Comparison of ENCODE assay signal across 15 cellular contexts in the genomic region with DNA sequence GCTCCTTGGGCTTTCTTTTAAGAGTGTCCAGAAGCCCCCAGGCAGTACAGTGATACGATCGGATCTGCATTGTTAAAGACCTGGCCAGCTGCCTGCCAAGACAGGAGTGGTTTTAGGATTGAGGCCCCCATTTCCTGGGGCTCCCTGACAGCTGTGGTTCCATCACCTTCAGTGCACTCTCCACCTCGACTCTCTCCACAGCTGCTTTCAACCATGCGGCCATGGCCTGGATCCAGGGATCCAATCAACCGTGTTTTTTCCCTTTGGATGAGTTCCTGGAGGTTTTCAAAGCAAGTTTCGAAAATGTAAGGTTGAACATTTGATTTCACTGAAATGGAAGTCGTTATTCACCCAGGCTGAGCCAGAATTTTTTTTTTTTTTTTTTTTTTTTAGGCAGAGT.
DNase-seq lines count a peak whose midpoint lies in the region; TF ChIP-seq lines count a peak whose summit lies in the region.
"Had no signal": no experiment of that assay in that cellular context is flagged by ENCODE, and none has a peak within 500 bp of the region (broad histone marks: within the 10 kb centered on the region; RNA-seq: fewer than 3 reads in every experiment).

No MANE protein-coding gene starts in this region.

- peak; percentile 54 for DNase-seq in DMS 273 treated with DMSO at 0.1 percent for 48 hours (lab: John Stamatoyannopoulos, UW)
- peak; percentile 83 for DNase-seq in NCI-H2171 treated with DMSO at 0.1 percent for 48 hours (lab: John Stamatoyannopoulos, UW)
- DNase-seq in esophagus squamous epithelium (lab: John Stamatoyannopoulos, UW): no peak
- DNase-seq in activated T-cell treated with anti-CD3 and anti-CD28 coated beads, Interleukin-2, amount 50 U/mL, for 48 hours: no peak
- no peak for DNase-seq in H4 (ENCODE audit: low spot score)
- no peak for DNase-seq in Kasumi-1 (lab: John Stamatoyannopoulos, UW)
- no peak for DNase-seq in NK-92 treated with Interleukin-12 subunit alpha and Interleukin-12 subunit beta, amount 100 ng/mL, for 24 hours (lab: John Stamatoyannopoulos, UW)
- DNase-seq: activated CD4-positive, alpha-beta T cell treated with anti-CD3 and anti-CD28 coated beads for 1 hour; activated CD8-positive, alpha-beta memory T cell treated with anti-CD3 and anti-CD28 coated beads, Interleukin-2, amount 50 U/mL, for 48 hours; activated naive CD8-positive, alpha-beta T cell treated with anti-CD3 and anti-CD28 coated beads, Interleukin-2, amount 10 ng/mL, durations not matched to agents 7 days and 5 days; DND-41; erythroblast; mesendoderm; trophoblast cell had no signal

- H3K4me3 ChIP-seq in esophagus squamous epithelium (no peak overlapping the region), neutrophil (ENCODE audit: low read depth in 1 of 2, low read length in 1 of 2) (no peak overlapping the region)

- intact Hi-C loops in esophagus squamous epithelium (cut with DNase I): no loop called here

- H3K36me3 ChIP-seq in esophagus squamous epithelium (peaks cover 0 to 82% (median 0%) of the 10 kb centered on the region in 3 donors), neutrophil (no peaks in the 10 kb centered on the region)

- H3K27me3 ChIP-seq in esophagus squamous epithelium (no peaks in the 10 kb centered on the region), neutrophil (no peaks in the 10 kb centered on the region)

- WGBS in esophagus squamous epithelium, 2 donors: 27 to 34% methylated on average over 6 to 7 of the region's 7 CpGs

- TF ChIP-seq CTCF in esophagus squamous epithelium (IDR thresholded peaks at IDR 0.05) (no peak), neutrophil (IDR thresholded peaks at IDR 0.05) (no peak)

- peaks cover 22 to 63% (median 37%) of the 10 kb centered on the region in 3 donors for H3K4me1 ChIP-seq in esophagus squamous epithelium
- peaks cover 22 to 45% of the 10 kb centered on the region in 2 experiments for H3K4me1 ChIP-seq in neutrophil (ENCODE audit: control insufficient read depth in 1 of 2, insufficient read depth in 1 of 2, low read depth in 1 of 2, low read length in 1 of 2)

- TF ChIP-seq POLR2A in esophagus squamous epithelium (IDR thresholded peaks at IDR 0.05): no peak

- H3K9me3 ChIP-seq in esophagus squamous epithelium: no peaks in the 10 kb centered on the region
- H3K9me3 ChIP-seq in neutrophil: no peaks in the 10 kb centered on the region

- H3K27ac ChIP-seq in esophagus squamous epithelium (peak overlapping the region in 3 of 4 donors; percentile 15 to 82 (median 72)), neutrophil (peak overlapping the region; percentile 63)

Comparison
In these comparisons a context has a peak if more than half of its experiments do, and no peak if none do; other contexts are left out.
1. DNase-seq: peak in DMS 273 treated with DMSO at 0.1 percent for 48 hours (single experiment) and NCI-H2171 treated with DMSO at 0.1 percent for 48 hours (single experiment); none in esophagus squamous epithelium (single experiment), activated T-cell treated with anti-CD3 and anti-CD28 coated beads, Interleukin-2, amount 50 U/mL, for 48 hours (0 of 2), H4 (single experiment), Kasumi-1 (0 of 2) and NK-92 treated with Interleukin-12 subunit alpha and Interleukin-12 subunit beta, amount 100 ng/mL, for 24 hours (single experiment).